1 cellular context compared by ENCODE assay signal in the genomic region with DNA sequence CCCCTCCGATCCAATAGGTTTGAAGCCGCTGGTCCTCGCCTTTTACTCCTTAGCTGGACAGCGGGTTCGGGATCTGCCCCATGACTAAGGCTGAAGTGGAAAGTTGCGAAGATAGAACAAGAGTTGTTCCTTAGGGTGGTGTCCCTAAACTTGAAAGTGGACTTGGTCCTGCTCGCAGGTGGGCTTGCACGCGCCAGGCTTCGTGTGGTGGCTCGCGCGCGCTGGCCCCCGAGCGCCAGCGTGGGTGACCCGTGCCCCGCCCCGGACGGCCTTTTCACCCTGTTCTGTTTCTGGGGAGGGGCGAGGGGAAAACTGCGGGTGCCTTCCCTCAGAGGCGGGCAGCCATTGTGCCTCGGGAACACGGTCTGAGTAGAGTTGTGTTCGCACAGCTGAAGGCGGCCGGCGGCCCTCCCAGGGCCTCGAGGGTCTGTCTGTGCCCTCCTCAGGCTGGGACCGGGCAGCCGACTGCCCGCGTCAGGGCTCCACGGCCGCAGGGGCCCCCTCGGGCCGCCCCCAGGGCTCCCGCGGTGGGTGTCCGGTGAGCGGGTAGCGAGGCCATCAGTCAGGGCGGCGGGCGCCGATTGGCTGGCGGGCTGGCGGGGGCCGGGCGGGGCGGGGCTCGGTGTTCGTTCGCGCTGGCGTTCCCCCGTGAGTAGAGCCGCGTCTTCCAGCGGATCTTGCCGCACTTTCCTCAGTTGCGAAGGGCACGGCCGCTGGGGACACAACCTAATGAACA.
TF ChIP-seq lines count a peak whose summit lies in the region.

No MANE protein-coding gene starts in this region.

TF ChIP-seq in HepG2, 621 proteins besides CTCF, POLR2A, EP300 and RAD21 (continued from another document):
- TF ChIP-seq PRDM15 (CRISPR knock-in tag; IDR thresholded peaks at IDR 0.05) (peak; percentile 62; the same call in 1 of the 2 replicates), ARHGAP35 (CRISPR knock-in tag; IDR thresholded peaks at IDR 0.05; ENCODE audit: borderline replicate concordance) (peak; percentile 88), DNMT1 (CRISPR knock-in tag; IDR thresholded peaks at IDR 0.05) (no peak), ZNF225 (CRISPR knock-in tag; IDR thresholded peaks at IDR 0.05) (peak; percentile 83; the same call in 1 of the 2 replicates)
- TF ChIP-seq, protein P1, sequence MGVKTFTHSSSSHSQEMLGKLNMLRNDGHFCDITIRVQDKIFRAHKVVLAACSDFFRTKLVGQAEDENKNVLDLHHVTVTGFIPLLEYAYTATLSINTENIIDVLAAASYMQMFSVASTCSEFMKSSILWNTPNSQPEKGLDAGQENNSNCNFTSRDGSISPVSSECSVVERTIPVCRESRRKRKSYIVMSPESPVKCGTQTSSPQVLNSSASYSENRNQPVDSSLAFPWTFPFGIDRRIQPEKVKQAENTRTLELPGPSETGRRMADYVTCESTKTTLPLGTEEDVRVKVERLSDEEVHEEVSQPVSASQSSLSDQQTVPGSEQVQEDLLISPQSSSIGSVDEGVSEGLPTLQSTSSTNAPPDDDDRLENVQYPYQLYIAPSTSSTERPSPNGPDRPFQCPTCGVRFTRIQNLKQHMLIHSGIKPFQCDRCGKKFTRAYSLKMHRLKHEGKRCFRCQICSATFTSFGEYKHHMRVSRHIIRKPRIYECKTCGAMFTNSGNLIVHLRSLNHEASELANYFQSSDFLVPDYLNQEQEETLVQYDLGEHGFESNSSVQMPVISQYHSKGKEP (CRISPR knock-in tag; IDR thresholded peaks at IDR 0.05): peak; percentile 33; the same call in 1 of the 2 replicates
TF ChIP-seq in HepG2: peak in this region for 317.
